In genomic region chr5:17056056-17056690, GRCh38 we compare ENCODE assay signal across 10 cellular contexts.
A peak's percentile ranks its signal among the peaks of the same experiment; 100 is the strongest.
DNase-seq lines count a peak whose midpoint lies in the region; ATAC-seq and TF ChIP-seq lines count a peak whose summit lies in the region.
"Had no signal": no experiment of that assay in that cellular context is flagged by ENCODE, and none has a peak within 500 bp of the region (broad histone marks: within the 10 kb centered on the region; RNA-seq: fewer than 3 reads in every experiment).

No MANE protein-coding gene starts in this region.

- TF ChIP-seq CTCF in MCF 10A (IDR thresholded peaks at IDR 0.05; ENCODE audit: unreplicated experiment): no peak
- TF ChIP-seq CTCF in breast epithelium (IDR thresholded peaks at IDR 0.05): no peak
- TF ChIP-seq CTCF in mammary epithelial cell (conservative IDR thresholded peaks at IDR 0.05 in 1 of 2, IDR thresholded peaks at IDR 0.05 in 1 of 2; ENCODE audit: extremely low read depth in 1 of 2, insufficient read depth in 1 of 2, low read depth in 1 of 2, low read length in 2 of 2): no peak

- H4K20me1 ChIP-seq in mammary epithelial cell (ENCODE audit: insufficient read depth, low read length): no peaks in the 10 kb centered on the region

- POLR2A ChIA-PET in MCF 10A (lab: Yijun Ruan, JAX): interaction anchor here (0.7 to 0.8 kb wide), 3 partner anchors 14 to 119 kb away, joined by 3 to 4 read pairs (median 3); no protein-coding TSS in a partner anchor
- POLR2A ChIA-PET in activated CD8-positive, alpha-beta T cell treated with anti-CD3 and anti-CD28 coated beads, Interleukin-2, amount 10 ng/mL, durations not matched to agents 7 days and 5 days (lab: Charles Lee): no interaction called here

- H3K36me3 ChIP-seq in breast epithelium: no peaks in the 10 kb centered on the region
- no peaks in the 10 kb centered on the region for H3K36me3 ChIP-seq in mammary epithelial cell (ENCODE audit: insufficient read depth, low read length)
- H3K36me3 ChIP-seq in aorta (ENCODE audit: control insufficient read depth in 1 of 2, insufficient read depth in 2 of 2, low read length in 1 of 2): no peaks in the 10 kb centered on the region

- no peak overlapping the region for H3K27ac Mint-ChIP-seq in MCF 10A (ENCODE audit: low read depth, unreplicated experiment)
- no peak overlapping the region for H3K27ac Mint-ChIP-seq in activated CD8-positive, alpha-beta memory T cell treated with anti-CD3 and anti-CD28 coated beads, Interleukin-2, amount 10 ng/mL, durations not matched to agents 7 days and 5 days
- no peak overlapping the region for H3K27ac Mint-ChIP-seq in activated CD8-positive, alpha-beta T cell treated with anti-CD3 and anti-CD28 coated beads, Interleukin-2, amount 10 ng/mL, durations not matched to agents 7 days and 5 days
- H3K27ac Mint-ChIP-seq: immature natural killer cell had no signal

- no peak for TF ChIP-seq POLR2A in breast epithelium (IDR thresholded peaks at IDR 0.05)

- CTCF ChIA-PET in MCF 10A (lab: Yijun Ruan, JAX): interaction anchor here (0.6 to 1.3 kb wide), 4 partner anchors 74 to 134 kb away, joined by 3 read pairs; no protein-coding TSS in a partner anchor
- CTCF ChIA-PET in mammary epithelial cell (lab: Charles Lee; ENCODE audit: low non-redundant PET): no interaction called here
- CTCF ChIA-PET in activated CD8-positive, alpha-beta memory T cell treated with anti-CD3 and anti-CD28 coated beads, Interleukin-2, amount 10 ng/mL, durations not matched to agents 7 days and 5 days (lab: Charles Lee): no interaction called here
- CTCF ChIA-PET in activated CD8-positive, alpha-beta T cell treated with anti-CD3 and anti-CD28 coated beads, Interleukin-2, amount 10 ng/mL, durations not matched to agents 7 days and 5 days (lab: Charles Lee): no interaction called here

- peak overlapping the region; percentile 4 for H3K4me3 Mint-ChIP-seq in MCF 10A (ENCODE audit: unreplicated experiment)
- H3K4me3 Mint-ChIP-seq in activated CD8-positive, alpha-beta memory T cell treated with anti-CD3 and anti-CD28 coated beads, Interleukin-2, amount 10 ng/mL, durations not matched to agents 7 days and 5 days: no peak overlapping the region
- no peak overlapping the region for H3K4me3 Mint-ChIP-seq in activated CD8-positive, alpha-beta T cell treated with anti-CD3 and anti-CD28 coated beads, Interleukin-2, amount 10 ng/mL, durations not matched to agents 7 days and 5 days
- H3K4me3 Mint-ChIP-seq: immature natural killer cell had no signal

- H3K27ac ChIP-seq in breast epithelium: peak overlapping the region in 1 of 2 donors; percentile 52
- no peak overlapping the region for H3K27ac ChIP-seq in mammary epithelial cell (ENCODE audit: insufficient read depth, low read depth, low read length)
- no peak overlapping the region for H3K27ac ChIP-seq in aorta (ENCODE audit: low read depth in 1 of 2, low read length in 2 of 2)

- no peak overlapping the region for H3K4me2 ChIP-seq in mammary epithelial cell (ENCODE audit: insufficient read depth, low read depth, low read length)

- H3K4me1 ChIP-seq in breast epithelium (peaks cover 0 to 5% of the 10 kb centered on the region in 2 donors), mammary epithelial cell (ENCODE audit: insufficient read depth, low read length) (peaks cover 2% of the 10 kb centered on the region), aorta (ENCODE audit: control insufficient read depth in 1 of 2, insufficient read depth in 2 of 2, low read length in 2 of 2) (peaks cover 0 to 4% of the 10 kb centered on the region in 2 donors)

- H2AFZ ChIP-seq in mammary epithelial cell (ENCODE audit: low read depth, low read length): peak overlapping the region; percentile 56

- H3K27me3 ChIP-seq in breast epithelium (no peaks in the 10 kb centered on the region), mammary epithelial cell (ENCODE audit: insufficient read depth, low read length) (no peaks in the 10 kb centered on the region), aorta (ENCODE audit: control insufficient read depth in 1 of 2, insufficient read depth in 2 of 2, low read length in 1 of 2) (no peaks in the 10 kb centered on the region)

- no peaks in the 10 kb centered on the region for H3K27me3 Mint-ChIP-seq in MCF 10A (ENCODE audit: insufficient read depth, unreplicated experiment)
- no peaks in the 10 kb centered on the region for H3K27me3 Mint-ChIP-seq in activated CD8-positive, alpha-beta memory T cell treated with anti-CD3 and anti-CD28 coated beads, Interleukin-2, amount 10 ng/mL, durations not matched to agents 7 days and 5 days
- H3K27me3 Mint-ChIP-seq in activated CD8-positive, alpha-beta T cell treated with anti-CD3 and anti-CD28 coated beads, Interleukin-2, amount 10 ng/mL, durations not matched to agents 7 days and 5 days (ENCODE audit: low read depth): no peaks in the 10 kb centered on the region

- no peaks in the 10 kb centered on the region for H3K9me3 Mint-ChIP-seq in MCF 10A (ENCODE audit: unreplicated experiment)
- H3K9me3 Mint-ChIP-seq in activated CD8-positive, alpha-beta memory T cell treated with anti-CD3 and anti-CD28 coated beads, Interleukin-2, amount 10 ng/mL, durations not matched to agents 7 days and 5 days (ENCODE audit: low read depth): peaks cover 2% of the 10 kb centered on the region
- H3K9me3 Mint-ChIP-seq in activated CD8-positive, alpha-beta T cell treated with anti-CD3 and anti-CD28 coated beads, Interleukin-2, amount 10 ng/mL, durations not matched to agents 7 days and 5 days (ENCODE audit: insufficient read depth): no peaks in the 10 kb centered on the region

- peak; percentile 16 for ATAC-seq in aorta (ENCODE audit: low FRiP score)
- no peak for ATAC-seq in activated CD8-positive, alpha-beta memory T cell treated with anti-CD3 and anti-CD28 coated beads, Interleukin-2, amount 10 ng/mL, durations not matched to agents 7 days and 5 days
- no peak for ATAC-seq in activated CD8-positive, alpha-beta T cell treated with anti-CD3 and anti-CD28 coated beads, Interleukin-2, amount 10 ng/mL, durations not matched to agents 7 days and 5 days

- DNase-seq in MCF 10A (ENCODE audit: unreplicated experiment) (peak; percentile 89), breast epithelium (ENCODE audit: low spot score in 2 of 2) (no peak), mammary epithelial cell (no peak), kidney glomerular epithelial cell (lab: John Stamatoyannopoulos, UW) (peak; percentile 11), aorta (no peak)
- DNase-seq in activated CD8-positive, alpha-beta memory T cell treated with anti-CD3 and anti-CD28 coated beads, Interleukin-2, amount 10 ng/mL, durations not matched to agents 7 days and 5 days: no peak
- DNase-seq in activated CD8-positive, alpha-beta T cell treated with anti-CD3 and anti-CD28 coated beads, Interleukin-2, amount 10 ng/mL, durations not matched to agents 7 days and 5 days: no peak
- no peak for DNase-seq in activated T-cell treated with anti-CD3 and anti-CD28 coated beads, Interleukin-2, amount 50 U/mL, for 48 hours
- DNase-seq: activated effector memory CD4-positive, alpha-beta T cell treated with anti-CD3 and anti-CD28 coated beads, Interleukin-2, amount 50 U/mL, for 16 hours; immature natural killer cell had no signal

- no peak overlapping the region for H3K9ac ChIP-seq in mammary epithelial cell (ENCODE audit: insufficient read depth, low read length)

- H3K4me1 Mint-ChIP-seq in MCF 10A (ENCODE audit: insufficient read depth, unreplicated experiment): peaks cover 20% of the 10 kb centered on the region
- no peaks in the 10 kb centered on the region for H3K4me1 Mint-ChIP-seq in activated CD8-positive, alpha-beta memory T cell treated with anti-CD3 and anti-CD28 coated beads, Interleukin-2, amount 10 ng/mL, durations not matched to agents 7 days and 5 days
- H3K4me1 Mint-ChIP-seq in activated CD8-positive, alpha-beta T cell treated with anti-CD3 and anti-CD28 coated beads, Interleukin-2, amount 10 ng/mL, durations not matched to agents 7 days and 5 days (ENCODE audit: low read depth): no peaks in the 10 kb centered on the region
- H3K4me1 Mint-ChIP-seq: immature natural killer cell had no signal

- no peaks in the 10 kb centered on the region for H3K79me2 ChIP-seq in mammary epithelial cell (ENCODE audit: insufficient read depth, low read length)

- H3K4me3 ChIP-seq in breast epithelium (no peak overlapping the region), mammary epithelial cell (replicated peaks in 1 of 3; ENCODE audit: insufficient read depth in 1 of 3, low read depth in 2 of 3, low read length in 3 of 3) (no peak overlapping the region), aorta (ENCODE audit: low read length in 2 of 2) (no peak overlapping the region)

- no peaks in the 10 kb centered on the region for H3K36me3 Mint-ChIP-seq in MCF 10A (ENCODE audit: insufficient read depth, unreplicated experiment)
- H3K36me3 Mint-ChIP-seq in activated CD8-positive, alpha-beta memory T cell treated with anti-CD3 and anti-CD28 coated beads, Interleukin-2, amount 10 ng/mL, durations not matched to agents 7 days and 5 days: no peaks in the 10 kb centered on the region
- H3K36me3 Mint-ChIP-seq in activated CD8-positive, alpha-beta T cell treated with anti-CD3 and anti-CD28 coated beads, Interleukin-2, amount 10 ng/mL, durations not matched to agents 7 days and 5 days (ENCODE audit: low read depth): no peaks in the 10 kb centered on the region
- H3K36me3 Mint-ChIP-seq: immature natural killer cell had no signal

- WGBS in mammary epithelial cell (ENCODE audit: low coverage, missing lambda C conversion rate): 45% methylated on average over 10 of the region's 10 CpGs
- 71 to 76% methylated on average over 10 of the region's 10 CpGs for WGBS in aorta, 2 donors

- intact Hi-C loops in MCF 10A (cut with micrococcal nuclease): no loop called here
- intact Hi-C loops in breast epithelium (cut with DNase I; ENCODE audit: low total_unique reads): no loop called here
- intact Hi-C loops in mammary epithelial cell (cut with micrococcal nuclease): no loop called here
- intact Hi-C loops in aorta (cut with DNase I): no loop called here

- BruUV-seq in MCF 10A (replicated peaks; lab: Mats Ljungman, UMichigan) (no TSS peak), mammary epithelial cell (replicated peaks; lab: Mats Ljungman, UMichigan) (no TSS peak)

- dilution Hi-C loops in mammary epithelial cell (cut with HindIII; ENCODE audit: low sequenced_read_pairs): no loop called here

- H3K9me3 ChIP-seq in breast epithelium (no peaks in the 10 kb centered on the region), mammary epithelial cell (replicated peaks; ENCODE audit: insufficient read depth, low read length) (no peaks in the 10 kb centered on the region), aorta (ENCODE audit: control insufficient read depth, low read length) (no peaks in the 10 kb centered on the region)

- in situ Hi-C loops in mammary epithelial cell (cut with MboI; ENCODE audit: low sequenced_read_pairs in 2 of 2): no loop called here

Comparison
In these comparisons a context has a peak if more than half of its experiments do, and no peak if none do; other contexts are left out.
1. DNase-seq: peak in MCF 10A (single experiment) and kidney glomerular epithelial cell (single experiment); none in breast epithelium (0 of 2), mammary epithelial cell (single experiment), aorta (0 of 2), activated CD8-positive, alpha-beta memory T cell treated with anti-CD3 and anti-CD28 coated beads, Interleukin-2, amount 10 ng/mL, durations not matched to agents 7 days and 5 days (single experiment), activated CD8-positive, alpha-beta T cell treated with anti-CD3 and anti-CD28 coated beads, Interleukin-2, amount 10 ng/mL, durations not matched to agents 7 days and 5 days (single experiment) and activated T-cell treated with anti-CD3 and anti-CD28 coated beads, Interleukin-2, amount 50 U/mL, for 48 hours (0 of 2).